ENCODE assay signal across 2 cellular contexts in the genomic region with DNA sequence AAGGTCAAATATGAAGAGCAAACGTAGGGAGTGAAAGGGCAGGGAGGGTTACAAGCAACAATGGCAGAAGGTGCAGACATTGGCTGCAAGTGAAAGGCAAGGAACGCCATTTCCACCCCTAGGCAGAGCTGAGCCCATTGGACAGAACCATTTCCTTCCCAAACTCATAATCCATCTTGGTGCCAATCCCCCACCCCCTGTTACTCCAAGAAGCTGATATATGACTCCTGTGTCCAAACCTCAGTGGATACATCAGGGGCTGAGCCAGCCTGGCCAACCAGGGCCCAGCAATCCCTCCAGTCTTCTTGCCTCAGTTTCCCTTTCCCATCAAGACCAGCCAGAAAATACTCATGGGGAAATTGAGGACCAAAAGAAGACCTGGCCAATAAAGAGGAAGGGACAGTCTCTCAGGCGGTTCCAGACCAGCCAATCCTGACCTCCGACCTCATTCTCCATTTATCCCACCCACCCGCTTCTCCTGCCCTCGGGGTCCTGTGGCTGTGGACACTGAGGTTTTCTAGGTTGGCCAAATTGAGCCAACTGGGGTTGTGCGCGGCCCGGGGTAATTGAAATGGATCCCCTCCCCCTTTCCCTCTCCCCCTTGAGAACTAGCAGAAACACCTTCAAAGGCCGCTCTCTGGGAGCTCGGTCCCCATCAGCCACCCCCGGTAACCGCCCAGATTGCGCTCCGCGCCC.
TF ChIP-seq lines count a peak whose summit lies in the region.

No MANE protein-coding gene starts in this region.

TF ChIP-seq in GM23338, 12 proteins besides CTCF, POLR2A, EP300 and RAD21:
- TF ChIP-seq POLR2AphosphoS5 (IDR thresholded peaks at IDR 0.05; ENCODE audit: low read depth) = no peak
- TF ChIP-seq CREB1 (CRISPR knock-in tag; IDR thresholded peaks at IDR 0.05; ENCODE audit: low read depth) = no peak
TF ChIP-seq in GM23338: peak in this region for 0.

TF ChIP-seq in H1, 55 proteins besides CTCF, POLR2A, EP300 and RAD21:
- TF ChIP-seq KDM4A (IDR thresholded peaks at IDR 0.05; ENCODE audit: low read depth, low read length, severe bottlenecking) = peak; percentile 2
- TF ChIP-seq JUN (IDR thresholded peaks at IDR 0.05; ENCODE audit: low read depth, low read length) = no peak
